ENCODE assay signal across 1 cellular context in the genomic region with DNA sequence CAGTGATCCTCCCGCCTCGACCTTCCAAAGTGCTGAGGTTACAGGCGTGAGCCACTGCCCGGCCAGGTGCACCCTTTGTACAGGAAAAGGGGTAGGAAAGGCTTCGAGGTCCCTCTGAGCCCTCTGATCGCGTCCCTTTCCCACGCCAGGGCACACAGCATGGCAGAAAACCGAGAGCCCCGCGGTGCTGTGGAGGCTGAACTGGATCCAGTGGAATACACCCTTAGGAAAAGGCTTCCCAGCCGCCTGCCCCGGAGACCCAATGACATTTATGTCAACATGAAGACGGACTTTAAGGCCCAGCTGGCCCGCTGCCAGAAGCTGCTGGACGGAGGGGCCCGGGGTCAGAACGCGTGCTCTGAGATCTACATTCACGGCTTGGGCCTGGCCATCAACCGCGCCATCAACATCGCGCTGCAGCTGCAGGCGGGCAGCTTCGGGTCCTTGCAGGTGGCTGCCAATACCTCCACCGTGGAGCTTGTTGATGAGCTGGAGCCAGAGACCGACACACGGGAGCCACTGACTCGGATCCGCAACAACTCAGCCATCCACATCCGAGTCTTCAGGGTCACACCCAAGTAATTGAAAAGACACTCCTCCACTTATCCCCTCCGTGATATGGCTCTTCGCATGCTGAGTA.
TF ChIP-seq lines count a peak whose summit lies in the region.

No MANE protein-coding gene starts in this region.

TF ChIP-seq in HCT116, 20 proteins besides CTCF, POLR2A, EP300 and RAD21 (continued from another document):
- TF ChIP-seq TCF7L2 (IDR thresholded peaks at IDR 0.05; ENCODE audit: borderline replicate concordance, extremely low read depth, insufficient read depth, insufficient read length) (no peak), ZNF274 (IDR thresholded peaks at IDR 0.05; ENCODE audit: low read depth, low read length) (no peak), ELF1 (IDR thresholded peaks at IDR 0.05; ENCODE audit: borderline replicate concordance, low read depth) (no peak), EGR1 (IDR thresholded peaks at IDR 0.05; ENCODE audit: low read depth) (no peak), SIN3A (IDR thresholded peaks at IDR 0.05; ENCODE audit: low read depth) (no peak), JUND (IDR thresholded peaks at IDR 0.05) (no peak), FOSL1 (IDR thresholded peaks at IDR 0.05; ENCODE audit: low read depth) (no peak), ATF3 (IDR thresholded peaks at IDR 0.05) (no peak), ZFX (IDR thresholded peaks at IDR 0.05) (no peak), CEBPB (IDR thresholded peaks at IDR 0.05; ENCODE audit: low read depth) (no peak), SRF (IDR thresholded peaks at IDR 0.05; ENCODE audit: low read depth) (no peak), YY1 (IDR thresholded peaks at IDR 0.05; ENCODE audit: extremely low read depth, insufficient replicate concordance, low read depth, low read length) (no peak), EZH2phosphoT487 (IDR thresholded peaks at IDR 0.05; ENCODE audit: borderline replicate concordance) (no peak), CBX3 (IDR thresholded peaks at IDR 0.05; ENCODE audit: low read depth) (no peak), SP1 (IDR thresholded peaks at IDR 0.05; ENCODE audit: low read depth) (no peak), POLR2AphosphoS5 (IDR thresholded peaks at IDR 0.05; ENCODE audit: low read depth, low read length) (no peak)
